ENCODE assay signal across 13 cellular contexts in genomic region chr6:119501798-119502483, GRCh38.
A peak's percentile ranks its signal among the peaks of the same experiment; 100 is the strongest.
DNase-seq lines count a peak whose midpoint lies in the region; ATAC-seq lines count a peak whose summit lies in the region.
"Had no signal": no experiment of that assay in that cellular context is flagged by ENCODE, and none has a peak within 500 bp of the region (broad histone marks: within the 10 kb centered on the region; RNA-seq: fewer than 3 reads in every experiment).

No MANE protein-coding gene starts in this region.

- no peak overlapping the region for H3K18ac ChIP-seq in neuronal stem cell (ENCODE audit: low read length)

- H2BK120ac ChIP-seq in neuronal stem cell (ENCODE audit: low read depth, low read length): no peak overlapping the region

- H3K36me3 ChIP-seq in neuronal stem cell (replicated peaks in 1 of 2; ENCODE audit: control insufficient read depth in 2 of 2, insufficient read depth in 2 of 2, low read length in 2 of 2): no peaks in the 10 kb centered on the region
- H3K36me3 ChIP-seq: Peyer's patch had no signal

- no peak overlapping the region for H3K23ac ChIP-seq in neuronal stem cell (ENCODE audit: low read depth, low read length, poor library complexity)

- no peaks in the 10 kb centered on the region for H3K36me3 Mint-ChIP-seq in activated CD4-positive, alpha-beta memory T cell treated with anti-CD3 and anti-CD28 coated beads, Interleukin-2, amount 10 ng/mL, durations not matched to agents 7 days and 5 days (ENCODE audit: low read depth)
- H3K36me3 Mint-ChIP-seq: naive thymus-derived CD8-positive, alpha-beta T cell had no signal

- peaks cover 0 to 2% of the 10 kb centered on the region in 2 donors for H3K9me3 ChIP-seq in neuronal stem cell (replicated peaks in 1 of 2; ENCODE audit: control insufficient read depth in 2 of 2, insufficient read depth in 1 of 2, low read depth in 1 of 2, low read length in 2 of 2)
- H3K9me3 ChIP-seq: Peyer's patch had no signal

- H3K79me1 ChIP-seq in neuronal stem cell (ENCODE audit: low read depth, low read length): no peaks in the 10 kb centered on the region

- H3K4me1 Mint-ChIP-seq in activated CD4-positive, alpha-beta memory T cell treated with anti-CD3 and anti-CD28 coated beads, Interleukin-2, amount 10 ng/mL, durations not matched to agents 7 days and 5 days: no peaks in the 10 kb centered on the region
- H3K4me1 Mint-ChIP-seq: activated T-helper 17 cell treated with anti-CD3 and anti-CD28 coated beads, Interleukin-2, amount 50 U/mL, for 72 hours; naive thymus-derived CD8-positive, alpha-beta T cell had no signal

- no CpG with 5 or more reads among the region's 4 CpGs for WGBS in neuronal stem cell (ENCODE audit: extremely low coverage in 2 of 2, insufficient read length in 2 of 2, insufficient replicate concordance in 1 of 2), 2 donors

- no peak overlapping the region for H3K9ac ChIP-seq in neuronal stem cell (ENCODE audit: low read depth, low read length, poor library complexity)

- POLR2A ChIA-PET in activated CD4-positive, alpha-beta memory T cell treated with anti-CD3 and anti-CD28 coated beads, Interleukin-2, amount 10 ng/mL, durations not matched to agents 7 days and 5 days (lab: Charles Lee): interaction anchor here (1.5 kb wide), 1 partner anchor 39 kb away, joined by 5 read pairs; no protein-coding TSS in a partner anchor

- H3K9me3 Mint-ChIP-seq in activated CD4-positive, alpha-beta memory T cell treated with anti-CD3 and anti-CD28 coated beads, Interleukin-2, amount 10 ng/mL, durations not matched to agents 7 days and 5 days: no peaks in the 10 kb centered on the region
- H3K9me3 Mint-ChIP-seq: activated T-helper 17 cell treated with anti-CD3 and anti-CD28 coated beads, Interleukin-2, amount 50 U/mL, for 72 hours; naive thymus-derived CD8-positive, alpha-beta T cell had no signal

- no peak overlapping the region for H2BK12ac ChIP-seq in neuronal stem cell (ENCODE audit: low read length)

- H3K27ac Mint-ChIP-seq in activated CD4-positive, alpha-beta memory T cell treated with anti-CD3 and anti-CD28 coated beads, Interleukin-2, amount 10 ng/mL, durations not matched to agents 7 days and 5 days: no peak overlapping the region
- H3K27ac Mint-ChIP-seq: activated T-helper 17 cell treated with anti-CD3 and anti-CD28 coated beads, Interleukin-2, amount 50 U/mL, for 72 hours; naive thymus-derived CD8-positive, alpha-beta T cell had no signal

- no peak overlapping the region for H3K4me3 Mint-ChIP-seq in activated CD4-positive, alpha-beta memory T cell treated with anti-CD3 and anti-CD28 coated beads, Interleukin-2, amount 10 ng/mL, durations not matched to agents 7 days and 5 days
- H3K4me3 Mint-ChIP-seq: activated T-helper 17 cell treated with anti-CD3 and anti-CD28 coated beads, Interleukin-2, amount 50 U/mL, for 72 hours; naive thymus-derived CD8-positive, alpha-beta T cell had no signal

- ATAC-seq in GM18907 (IDR thresholded peaks at IDR 0.05; ENCODE audit: unreplicated experiment) (peak; percentile 93), GM21526 (IDR thresholded peaks at IDR 0.05; ENCODE audit: low FRiP score, unreplicated experiment) (peak; percentile 82), HG03097 (IDR thresholded peaks at IDR 0.05; ENCODE audit: low FRiP score, unreplicated experiment) (peak; percentile 68)
- ATAC-seq: activated T-helper 17 cell treated with anti-CD3 and anti-CD28 coated beads, Interleukin-2, amount 50 U/mL, for 72 hours; esophagus mucosa; naive thymus-derived CD8-positive, alpha-beta T cell had no signal

- H2AFZ ChIP-seq in neuronal stem cell (ENCODE audit: low read length): no peak overlapping the region

- no peak overlapping the region for H2BK5ac ChIP-seq in neuronal stem cell (ENCODE audit: low read length)

- no peak overlapping the region for H3K27ac ChIP-seq in neuronal stem cell (replicated peaks; ENCODE audit: low read length)
- H3K27ac ChIP-seq: Peyer's patch, skin epidermis had no signal

- no peak overlapping the region for H3K4me2 ChIP-seq in neuronal stem cell (ENCODE audit: insufficient read depth, low read length, poor library complexity, severe bottlenecking)

- no peak overlapping the region for H4K8ac ChIP-seq in neuronal stem cell (ENCODE audit: low read depth, low read length)

- H3K4ac ChIP-seq in neuronal stem cell (ENCODE audit: low read length): no peak overlapping the region

- no peak overlapping the region for H2BK15ac ChIP-seq in neuronal stem cell (ENCODE audit: low read length)

- no peak overlapping the region for H4K91ac ChIP-seq in neuronal stem cell (ENCODE audit: low read depth, low read length, poor library complexity)

- H3K27me3 Mint-ChIP-seq in activated CD4-positive, alpha-beta memory T cell treated with anti-CD3 and anti-CD28 coated beads, Interleukin-2, amount 10 ng/mL, durations not matched to agents 7 days and 5 days: peaks cover 11% of the 10 kb centered on the region

- no peak overlapping the region for H2AK5ac ChIP-seq in neuronal stem cell (ENCODE audit: low read depth, low read length)

- peak; percentile 87 for DNase-seq in SK-N-DZ (ENCODE audit: low spot score)
- no peak for DNase-seq in NCI-H69 (lab: John Stamatoyannopoulos, UW)
- DNase-seq in neuronal stem cell (ENCODE audit: low spot score): no peak
- no peak for DNase-seq in activated CD4-positive, alpha-beta memory T cell treated with anti-CD3 and anti-CD28 coated beads, Interleukin-2, amount 10 ng/mL, durations not matched to agents 7 days and 5 days
- no peak for DNase-seq in superior temporal gyrus (ENCODE audit: extremely low spot score)
- DNase-seq: naive thymus-derived CD8-positive, alpha-beta T cell; Peyer's patch had no signal

- H3K4me3 ChIP-seq in neuronal stem cell (ENCODE audit: low read length in 2 of 2): no peak overlapping the region
- H3K4me3 ChIP-seq: Peyer's patch, skin epidermis had no signal

- CTCF ChIA-PET in activated CD4-positive, alpha-beta memory T cell treated with anti-CD3 and anti-CD28 coated beads, Interleukin-2, amount 10 ng/mL, durations not matched to agents 7 days and 5 days (lab: Charles Lee): no interaction called here

- no peak overlapping the region for H3K14ac ChIP-seq in neuronal stem cell (ENCODE audit: low read length)

- H3K27me3 ChIP-seq in neuronal stem cell (ENCODE audit: control insufficient read depth in 3 of 3, insufficient read depth in 3 of 3, low read depth in 1 of 3, low read length in 3 of 3): no peaks in the 10 kb centered on the region
- H3K27me3 ChIP-seq: Peyer's patch had no signal

- peaks cover 0 to 3% of the 10 kb centered on the region in 2 donors for H3K4me1 ChIP-seq in neuronal stem cell (ENCODE audit: control insufficient read depth in 2 of 2, insufficient read depth in 1 of 2, low read depth in 1 of 2, low read length in 2 of 2)
- H3K4me1 ChIP-seq: Peyer's patch had no signal
